In the genomic region with DNA sequence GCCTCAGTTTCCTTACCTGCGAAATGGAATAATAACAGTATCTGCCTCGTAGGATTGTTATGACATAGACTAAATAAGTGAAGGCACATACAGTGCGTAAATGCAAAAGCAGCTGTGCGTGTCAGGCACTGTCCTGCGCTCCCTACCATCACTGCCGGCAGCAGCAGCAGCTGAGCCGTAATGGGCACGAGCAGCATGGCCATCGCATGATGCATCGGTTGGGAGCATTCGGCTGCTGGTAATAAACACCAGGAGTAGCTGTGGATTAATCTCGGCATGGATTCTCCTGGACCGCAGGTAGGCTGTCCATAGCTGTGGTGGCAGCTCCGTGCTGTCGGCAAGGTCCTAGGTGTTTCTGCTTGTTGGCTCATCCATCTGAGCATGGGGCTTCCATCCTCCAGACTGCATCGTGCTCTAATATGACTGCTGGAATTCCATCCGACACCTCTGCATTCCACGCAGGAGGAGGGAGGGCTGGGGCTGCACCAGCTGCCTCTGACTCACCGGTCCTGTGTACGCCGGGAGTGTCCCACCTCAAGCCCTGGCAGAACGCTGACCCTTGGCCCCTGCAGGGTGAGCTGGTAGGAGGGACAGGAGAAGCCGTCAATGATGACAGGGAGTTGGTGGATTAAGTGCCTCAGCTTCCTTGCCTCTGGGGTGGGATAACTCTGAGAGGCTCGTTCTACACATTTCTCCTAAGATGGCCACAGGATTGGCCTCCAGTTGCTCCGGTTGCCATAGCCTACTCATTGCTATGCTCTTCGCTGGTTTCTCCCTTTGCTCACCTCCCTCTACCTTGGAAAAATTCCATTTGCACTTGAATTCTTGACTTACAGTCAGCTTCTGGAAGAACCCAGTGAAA, we compare ENCODE assay signal across 14 cellular contexts.
DNase-seq lines count a peak whose midpoint lies in the region; ATAC-seq and TF ChIP-seq lines count a peak whose summit lies in the region.
"Had no signal": no experiment of that assay in that cellular context is flagged by ENCODE, and none has a peak within 500 bp of the region (broad histone marks: within the 10 kb centered on the region; RNA-seq: fewer than 3 reads in every experiment).

No MANE protein-coding gene starts in this region.

- peak overlapping the region; percentile 13 for H2AFZ ChIP-seq in mammary epithelial cell (ENCODE audit: low read depth, low read length)

- H3K9me3 ChIP-seq in HUES48 (ENCODE audit: control insufficient read depth, insufficient read depth, low read length), result no peaks in the 10 kb centered on the region
- no peaks in the 10 kb centered on the region for H3K9me3 ChIP-seq in mammary epithelial cell (replicated peaks; ENCODE audit: insufficient read depth, low read length)
- H3K9me3 ChIP-seq in lung (ENCODE audit: control insufficient read depth in 2 of 2, insufficient read depth in 1 of 2, low read length in 1 of 2), result no peaks in the 10 kb centered on the region
- H3K9me3 ChIP-seq in upper lobe of right lung, result no peaks in the 10 kb centered on the region

- CTCF ChIA-PET in mammary epithelial cell (lab: Charles Lee; ENCODE audit: low non-redundant PET), result no interaction called here

- ATAC-seq in lung (ENCODE audit: insufficient read depth, low FRiP score) (peak; percentile 34), upper lobe of right lung (peak; percentile 46), HG02571 (IDR thresholded peaks at IDR 0.05; ENCODE audit: unreplicated experiment) (no peak), sciatic nerve (no peak)
- ATAC-seq: CD8-positive, alpha-beta T cell had no signal

- TF ChIP-seq CTCF in mammary epithelial cell (conservative IDR thresholded peaks at IDR 0.05 in 1 of 2, IDR thresholded peaks at IDR 0.05 in 1 of 2; ENCODE audit: extremely low read depth in 1 of 2, insufficient read depth in 1 of 2, low read depth in 1 of 2, low read length in 2 of 2) (no peak), lung (IDR thresholded peaks at IDR 0.05; ENCODE audit: control extremely low read depth, extremely low read depth) (no peak), upper lobe of right lung (IDR thresholded peaks at IDR 0.05) (no peak)

- intact Hi-C loops in mammary epithelial cell (cut with micrococcal nuclease), result loop anchor here (2.0 to 10.0 kb wide), 3 partner anchors 96 to 254 kb away; a partner anchor contains a TSS
- intact Hi-C loops in upper lobe of right lung (cut with DNase I), result no loop called here
- intact Hi-C loops in sciatic nerve (cut with DNase I), result no loop called here

- H4K20me1 ChIP-seq in mammary epithelial cell (ENCODE audit: insufficient read depth, low read length), result no peaks in the 10 kb centered on the region

- in situ Hi-C loops in mammary epithelial cell (cut with MboI; ENCODE audit: low sequenced_read_pairs in 2 of 2), result no loop called here

- H3K9ac ChIP-seq in HUES48 (ENCODE audit: low read depth, low read length), result no peak overlapping the region
- no peak overlapping the region for H3K9ac ChIP-seq in mammary epithelial cell (ENCODE audit: insufficient read depth, low read length)

- BruUV-seq in mammary epithelial cell (replicated peaks; lab: Mats Ljungman, UMichigan), result no TSS peak

- H3K4me3 ChIP-seq in HUES48 (ENCODE audit: low read depth, low read length), result no peak overlapping the region
- no peak overlapping the region for H3K4me3 ChIP-seq in mammary epithelial cell (replicated peaks in 1 of 3; ENCODE audit: insufficient read depth in 1 of 3, low read depth in 2 of 3, low read length in 3 of 3)
- H3K4me3 ChIP-seq in lung, result no peak overlapping the region
- H3K4me3 ChIP-seq in upper lobe of right lung, result no peak overlapping the region
- H3K4me3 ChIP-seq: dorsolateral prefrontal cortex had no signal

- dilution Hi-C loops in mammary epithelial cell (cut with HindIII; ENCODE audit: low sequenced_read_pairs), result no loop called here

- H3K4me1 ChIP-seq in HUES48 (ENCODE audit: control insufficient read depth, insufficient read depth, low read length), result peaks cover 8% of the 10 kb centered on the region
- peaks cover 19% of the 10 kb centered on the region for H3K4me1 ChIP-seq in mammary epithelial cell (ENCODE audit: insufficient read depth, low read length)
- H3K4me1 ChIP-seq in lung (ENCODE audit: control insufficient read depth in 2 of 2, insufficient read depth in 2 of 2, low read length in 2 of 2), result peaks cover 0 to 8% of the 10 kb centered on the region in 2 donors
- peaks cover 16% of the 10 kb centered on the region for H3K4me1 ChIP-seq in upper lobe of right lung

- DNase-seq in mammary epithelial cell (peak; percentile 73), lung (ENCODE audit: low spot score) (no peak), upper lobe of right lung (peak; percentile 62), COR-L47 (lab: John Stamatoyannopoulos, UW) (no peak), sciatic nerve (ENCODE audit: low spot score) (no peak)
- DNase-seq: activated T-cell treated with anti-CD3 and anti-CD28 coated beads, Interleukin-2, amount 50 U/mL, for 1 hour; amniotic stem cell; CD8-positive, alpha-beta T cell; naive B cell; NCI-H1436 treated with DMSO at 0.1 percent for 48 hours; NCI-H526 had no signal

- H3K27ac ChIP-seq in HUES48 (ENCODE audit: low read depth, low read length) (peak overlapping the region; percentile 16), mammary epithelial cell (ENCODE audit: insufficient read depth, low read depth, low read length) (no peak overlapping the region), lung (ENCODE audit: low read depth in 1 of 2, low read length in 1 of 2) (no peak overlapping the region), upper lobe of right lung (no peak overlapping the region)
- H3K27ac ChIP-seq: dorsolateral prefrontal cortex had no signal

- no peak overlapping the region for H3K4me2 ChIP-seq in mammary epithelial cell (ENCODE audit: insufficient read depth, low read depth, low read length)

- no peaks in the 10 kb centered on the region for H3K27me3 ChIP-seq in HUES48 (ENCODE audit: control insufficient read depth, insufficient read depth, low read length)
- no peaks in the 10 kb centered on the region for H3K27me3 ChIP-seq in mammary epithelial cell (ENCODE audit: insufficient read depth, low read length)
- no peaks in the 10 kb centered on the region for H3K27me3 ChIP-seq in lung (ENCODE audit: control insufficient read depth, insufficient read depth)
- no peaks in the 10 kb centered on the region for H3K27me3 ChIP-seq in upper lobe of right lung

- no peaks in the 10 kb centered on the region for H3K79me2 ChIP-seq in mammary epithelial cell (ENCODE audit: insufficient read depth, low read length)

- 69% methylated on average over 25 of the region's 26 CpGs for WGBS in mammary epithelial cell (ENCODE audit: low coverage, missing lambda C conversion rate)
- 81 to 92% methylated on average over 26 of the region's 26 CpGs for WGBS in lung, 2 donors

- H3K36me3 ChIP-seq in HUES48 (ENCODE audit: control insufficient read depth, insufficient read depth, low read length) (no peaks in the 10 kb centered on the region), mammary epithelial cell (ENCODE audit: insufficient read depth, low read length) (no peaks in the 10 kb centered on the region), lung (ENCODE audit: control insufficient read depth in 2 of 2, insufficient read depth in 2 of 2, low read length in 2 of 2) (no peaks in the 10 kb centered on the region), upper lobe of right lung (no peaks in the 10 kb centered on the region)

Comparison
In these comparisons a context has a peak if more than half of its experiments do, and no peak if none do; other contexts are left out.
1. DNase-seq: peak in mammary epithelial cell (single experiment) and upper lobe of right lung (single experiment); none in lung (single experiment), COR-L47 (single experiment) and sciatic nerve (single experiment).
2. ATAC-seq: peak in lung (single experiment) and upper lobe of right lung (single experiment); none in HG02571 (single experiment) and sciatic nerve (single experiment).